17 cellular contexts compared by ENCODE assay signal in genomic region chr10:127392351-127393235, GRCh38.
"Had no signal": no experiment of that assay in that cellular context is flagged by ENCODE, and none has a peak within 500 bp of the region (broad histone marks: within the 10 kb centered on the region; RNA-seq: fewer than 3 reads in every experiment).

No MANE protein-coding gene starts in this region.

- H3K9me3 ChIP-seq: colonic mucosa, mucosa of descending colon, right atrium auricular region, suprapubic skin had no signal

- H3K4me1 ChIP-seq: colonic mucosa, right atrium auricular region, suprapubic skin had no signal

- H3K9me3 Mint-ChIP-seq: activated T-helper 17 cell treated with anti-CD3 and anti-CD28 coated beads, Interleukin-2, amount 50 U/mL, for 72 hours; immature natural killer cell had no signal

- ATAC-seq: activated T-helper 17 cell treated with anti-CD3 and anti-CD28 coated beads, Interleukin-2, amount 50 U/mL, for 72 hours; mucosa of descending colon; naive thymus-derived CD4-positive, alpha-beta T cell had no signal

- H3K4me3 Mint-ChIP-seq: activated T-helper 17 cell treated with anti-CD3 and anti-CD28 coated beads, Interleukin-2, amount 50 U/mL, for 72 hours; immature natural killer cell; naive thymus-derived CD4-positive, alpha-beta T cell had no signal

- H3K4me1 Mint-ChIP-seq: activated T-helper 17 cell treated with anti-CD3 and anti-CD28 coated beads, Interleukin-2, amount 50 U/mL, for 72 hours; immature natural killer cell; naive thymus-derived CD4-positive, alpha-beta T cell had no signal

- H3K4me3 ChIP-seq: colonic mucosa, mucosa of descending colon, right atrium auricular region, SK-N-MC, suprapubic skin had no signal

- H3K27ac Mint-ChIP-seq: activated T-helper 17 cell treated with anti-CD3 and anti-CD28 coated beads, Interleukin-2, amount 50 U/mL, for 72 hours; immature natural killer cell; naive thymus-derived CD4-positive, alpha-beta T cell had no signal

- H3K27ac ChIP-seq: colonic mucosa, right atrium auricular region, SK-N-MC, suprapubic skin had no signal

- H3K36me3 Mint-ChIP-seq: naive thymus-derived CD4-positive, alpha-beta T cell had no signal

- DNase-seq: activated CD4-positive, alpha-beta T cell treated with anti-CD3 and anti-CD28 coated beads for 1 hour; activated CD4-positive, alpha-beta T cell treated with anti-CD3 and anti-CD28 coated beads, Interleukin-2, amount 50 U/mL, for 4 hours; activated naive CD4-positive, alpha-beta T cell treated with Interleukin-2 at 50 U/mL for 16 hours; activated T-cell treated with anti-CD3 and anti-CD28 coated beads for 4 hours; colonic mucosa; foreskin fibroblast; immature natural killer cell; mucosa of descending colon; naive thymus-derived CD4-positive, alpha-beta T cell; small intestine; stimulated activated CD4-positive, alpha-beta T cell treated with anti-CD3 and anti-CD28 coated beads, Interleukin-4, amount 100 ng/mL, for 24 hours; stimulated activated naive CD4-positive, alpha-beta T cell treated with Interleukin-2 at 50 U/mL for 16 hours; T-helper 1 cell had no signal

- H3K27me3 ChIP-seq: colonic mucosa, right atrium auricular region, suprapubic skin had no signal

- H3K36me3 ChIP-seq: colonic mucosa, right atrium auricular region had no signal
